Comparison of ENCODE assay signal across 11 cellular contexts in the genomic region with DNA sequence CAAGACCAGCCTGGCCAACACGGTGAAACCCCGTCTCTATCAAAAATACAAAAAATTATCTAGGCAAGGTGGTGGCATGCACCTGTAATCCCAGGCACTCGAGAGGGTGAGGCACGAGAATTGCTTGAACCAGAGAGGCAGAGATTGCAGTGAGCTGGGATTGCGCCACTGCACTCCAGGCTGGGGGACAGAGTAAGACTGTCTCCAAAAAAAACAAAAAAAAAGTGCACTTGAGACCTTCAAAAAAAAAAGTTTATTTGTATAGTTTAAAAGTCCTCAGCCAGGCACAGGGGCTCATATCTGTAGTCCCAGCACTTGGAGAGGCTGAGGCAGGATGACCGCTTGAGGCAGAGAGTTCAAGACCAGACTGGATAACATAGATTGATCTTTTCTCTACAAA. TPM values are rescaled to one million over a fixed set of nuclear protein-coding genes. Genes with fewer than 3 reads are reported as not detected.
DNase-seq lines count a peak whose midpoint lies in the region; ATAC-seq and TF ChIP-seq lines count a peak whose summit lies in the region.
"Had no signal": no experiment of that assay in that cellular context is flagged by ENCODE, and none has a peak within 500 bp of the region (broad histone marks: within the 10 kb centered on the region; RNA-seq: fewer than 3 reads in every experiment).

No MANE protein-coding gene starts in this region.

- H3K4me3 ChIP-seq in DOHH2 (ENCODE audit: low read length) (peak overlapping the region; percentile 98; the same call in 1 of the 2 replicates), OCI-LY1 (ENCODE audit: low read depth, low read length, poor library complexity, severe bottlenecking) (no peak overlapping the region), coronary artery (no peak overlapping the region)
- H3K4me3 ChIP-seq: mucosa of descending colon had no signal

- CTCF ChIA-PET in Calu3 (lab: Charles Lee): no interaction called here

- H3K4me2 ChIP-seq in DOHH2 (ENCODE audit: low read length) (peak overlapping the region; percentile 89), OCI-LY1 (ENCODE audit: low read length) (peak overlapping the region; percentile 77; the same call in 1 of the 2 replicates)

- H3K36me3 ChIP-seq in DOHH2 (ENCODE audit: control insufficient read depth, low read length) (peaks cover 82% of the 10 kb centered on the region), OCI-LY1 (ENCODE audit: insufficient read depth, low read length) (peaks cover 53% of the 10 kb centered on the region)

- peaks cover 59% of the 10 kb centered on the region for H3K4me1 Mint-ChIP-seq in neural crest cell
- peaks cover 32% of the 10 kb centered on the region for H3K4me1 Mint-ChIP-seq in Calu3 (ENCODE audit: low read depth, unreplicated experiment)

- peaks cover 89% of the 10 kb centered on the region for H3K79me2 ChIP-seq in DOHH2 (ENCODE audit: control insufficient read depth, low read length)
- H3K79me2 ChIP-seq in OCI-LY1 (ENCODE audit: insufficient read depth, low read length): peaks cover 54% of the 10 kb centered on the region

- TF ChIP-seq CTCF in DOHH2 (IDR thresholded peaks at IDR 0.05; ENCODE audit: low read depth, low read length, poor library complexity, severe bottlenecking): no peak
- no peak for TF ChIP-seq CTCF in OCI-LY1 (IDR thresholded peaks at IDR 0.05; ENCODE audit: low read length)
- no peak for TF ChIP-seq CTCF in coronary artery (IDR thresholded peaks at IDR 0.05)
- TF ChIP-seq CTCF in neural crest cell (conservative IDR thresholded peaks at IDR 0.05): no peak
- no peak for TF ChIP-seq CTCF in Calu3 (IDR thresholded peaks at IDR 0.05; ENCODE audit: unreplicated experiment)

- H3K4me1 ChIP-seq in DOHH2 (ENCODE audit: control insufficient read depth, low read length) (peaks cover 38% of the 10 kb centered on the region), OCI-LY1 (ENCODE audit: insufficient read depth, low read length, severe bottlenecking) (peaks cover 34% of the 10 kb centered on the region)

- H3K27ac Mint-ChIP-seq in neural crest cell (ENCODE audit: unreplicated experiment) (no peak overlapping the region), Calu3 (ENCODE audit: unreplicated experiment) (no peak overlapping the region)

- H3K4me3 Mint-ChIP-seq in neural crest cell: peak overlapping the region; percentile 91
- H3K4me3 Mint-ChIP-seq in Calu3 (ENCODE audit: low read depth, unreplicated experiment): no peak overlapping the region

- H3K9me3 ChIP-seq in DOHH2 (ENCODE audit: control insufficient read depth, insufficient read depth, low read length) (no peaks in the 10 kb centered on the region), OCI-LY1 (ENCODE audit: low read length) (no peaks in the 10 kb centered on the region)
- H3K9me3 ChIP-seq: mucosa of descending colon had no signal

- DNase-seq in coronary artery (ENCODE audit: low spot score) (peak; percentile 81), neural crest cell (ENCODE audit: low read depth, low spot score) (no peak), amniotic stem cell (lab: John Stamatoyannopoulos, UW) (no peak), Calu3 (no peak)
- DNase-seq: activated CD8-positive, alpha-beta memory T cell treated with anti-CD3 and anti-CD28 coated beads, Interleukin-2, amount 50 U/mL, for 48 hours; mucosa of descending colon; NCI-H345; SIG-M5 had no signal

- peaks cover 15% of the 10 kb centered on the region for H3K36me3 Mint-ChIP-seq in neural crest cell (ENCODE audit: low read depth)
- H3K36me3 Mint-ChIP-seq in Calu3 (ENCODE audit: insufficient read depth, unreplicated experiment): peaks cover 68% of the 10 kb centered on the region

- H3K9ac ChIP-seq in OCI-LY1 (ENCODE audit: low read length): no peak overlapping the region

- no peak for ATAC-seq in HG03342 (IDR thresholded peaks at IDR 0.05; ENCODE audit: unreplicated experiment)
- ATAC-seq: mucosa of descending colon had no signal

- H3K27ac ChIP-seq in DOHH2 (ENCODE audit: low read depth, low read length): no peak overlapping the region
- no peak overlapping the region for H3K27ac ChIP-seq in OCI-LY1 (ENCODE audit: low read depth, low read length, poor library complexity, severe bottlenecking)
- H3K27ac ChIP-seq in coronary artery: peak overlapping the region in 1 of 2 donors; percentile 53

- H3F3A ChIP-seq in DOHH2 (ENCODE audit: control insufficient read depth, insufficient read depth): peaks cover 23% of the 10 kb centered on the region
- H3F3A ChIP-seq in OCI-LY1 (ENCODE audit: insufficient read depth, low read length): no peaks in the 10 kb centered on the region

- no TSS peak for BruUV-seq in Calu3 (replicated peaks; lab: Mats Ljungman, UMichigan)

- no peaks in the 10 kb centered on the region for H3K9me2 ChIP-seq in DOHH2 (replicated peaks; ENCODE audit: control insufficient read depth, low read length)
- H3K9me2 ChIP-seq in OCI-LY1 (ENCODE audit: low read depth, low read length): no peaks in the 10 kb centered on the region

- H3K27me3 Mint-ChIP-seq in neural crest cell (ENCODE audit: low read depth): no peaks in the 10 kb centered on the region
- no peaks in the 10 kb centered on the region for H3K27me3 Mint-ChIP-seq in Calu3 (ENCODE audit: unreplicated experiment)

- no peak overlapping the region for H2AFZ ChIP-seq in OCI-LY1 (ENCODE audit: low read length)

- H3K9me3 Mint-ChIP-seq in neural crest cell (no peaks in the 10 kb centered on the region), Calu3 (ENCODE audit: low read depth, unreplicated experiment) (no peaks in the 10 kb centered on the region)

- H3K27me3 ChIP-seq in DOHH2 (ENCODE audit: control insufficient read depth, low read length): no peaks in the 10 kb centered on the region
- H3K27me3 ChIP-seq in OCI-LY1 (ENCODE audit: insufficient read depth, low read length): no peaks in the 10 kb centered on the region

- intact Hi-C loops in Calu3 (cut with micrococcal nuclease; ENCODE audit: unreplicated experiment): loop anchor here (5.0 to 10.0 kb wide), 2 partner anchors 149 to 256 kb away; a partner anchor contains a TSS

- H4K20me1 ChIP-seq in DOHH2 (ENCODE audit: control insufficient read depth, insufficient read depth, low read depth, low read length) (peaks cover 25% of the 10 kb centered on the region), OCI-LY1 (ENCODE audit: insufficient read depth, low read length) (no peaks in the 10 kb centered on the region)

RNA-seq across cellular contexts. Expression of a gene that starts 2.1 kb away (rescaled TPM):
- total RNA-seq in neural crest cell (107 and 109 TPM in 2 replicates), Calu3 (2022) (48.5 and 54.9 TPM in 2 replicates)

RNA-seq across cellular contexts. Expression of a gene that starts 2.2 kb away (rescaled TPM):
- total RNA-seq in neural crest cell (142 TPM in 2 replicates), Calu3 (2022) (113 and 118 TPM in 2 replicates)

RNA-seq across cellular contexts. Expression of a gene that starts 22.0 kb away (rescaled TPM):
- total RNA-seq in neural crest cell (64.1 and 69.9 TPM in 2 replicates), Calu3 (2022) (36.2 and 40.3 TPM in 2 replicates)

RNA-seq across cellular contexts. Expression of a gene that starts 22.3 kb away (rescaled TPM):
- 101 and 109 TPM in 2 replicates for total RNA-seq in neural crest cell
- 147 and 151 TPM in 2 replicates for total RNA-seq in Calu3 (2022)
